Comparison of ENCODE assay signal across 1 cellular context in the genomic region with DNA sequence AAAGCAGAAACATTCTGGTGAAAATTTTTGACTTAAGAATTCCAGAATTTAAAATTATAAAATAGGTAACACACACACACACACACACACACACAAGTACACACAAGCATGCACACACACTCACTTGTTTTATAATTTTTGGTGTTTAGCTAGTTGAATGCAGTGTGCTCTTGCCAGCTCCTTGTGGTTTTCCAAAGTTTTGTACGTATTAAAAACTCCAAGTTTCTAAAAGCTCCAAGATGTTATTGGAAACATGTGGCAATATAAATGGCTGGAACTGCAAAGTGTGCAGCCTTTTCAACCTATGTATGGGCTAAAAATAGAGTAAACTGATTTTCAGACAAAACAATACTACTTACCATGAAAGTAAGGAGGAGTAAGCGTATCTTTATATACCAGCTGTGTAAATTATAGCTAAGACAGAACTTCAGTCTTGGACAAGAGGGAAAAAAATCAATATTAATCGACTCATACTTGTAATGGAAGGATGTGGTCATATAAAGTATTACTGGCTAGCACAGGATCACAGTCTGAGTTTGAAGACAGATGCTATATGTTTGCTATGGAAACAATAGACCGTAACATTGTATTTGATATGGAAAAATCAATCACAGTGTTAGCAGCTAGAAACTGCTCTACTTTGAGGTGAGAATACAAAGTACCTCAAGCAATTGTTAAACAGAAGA.
TF ChIP-seq lines count a peak whose summit lies in the region.

No MANE protein-coding gene starts in this region.

TF ChIP-seq in GM23338, 12 proteins besides CTCF, POLR2A, EP300 and RAD21 (continued from another document):
- TF ChIP-seq, protein P1, sequence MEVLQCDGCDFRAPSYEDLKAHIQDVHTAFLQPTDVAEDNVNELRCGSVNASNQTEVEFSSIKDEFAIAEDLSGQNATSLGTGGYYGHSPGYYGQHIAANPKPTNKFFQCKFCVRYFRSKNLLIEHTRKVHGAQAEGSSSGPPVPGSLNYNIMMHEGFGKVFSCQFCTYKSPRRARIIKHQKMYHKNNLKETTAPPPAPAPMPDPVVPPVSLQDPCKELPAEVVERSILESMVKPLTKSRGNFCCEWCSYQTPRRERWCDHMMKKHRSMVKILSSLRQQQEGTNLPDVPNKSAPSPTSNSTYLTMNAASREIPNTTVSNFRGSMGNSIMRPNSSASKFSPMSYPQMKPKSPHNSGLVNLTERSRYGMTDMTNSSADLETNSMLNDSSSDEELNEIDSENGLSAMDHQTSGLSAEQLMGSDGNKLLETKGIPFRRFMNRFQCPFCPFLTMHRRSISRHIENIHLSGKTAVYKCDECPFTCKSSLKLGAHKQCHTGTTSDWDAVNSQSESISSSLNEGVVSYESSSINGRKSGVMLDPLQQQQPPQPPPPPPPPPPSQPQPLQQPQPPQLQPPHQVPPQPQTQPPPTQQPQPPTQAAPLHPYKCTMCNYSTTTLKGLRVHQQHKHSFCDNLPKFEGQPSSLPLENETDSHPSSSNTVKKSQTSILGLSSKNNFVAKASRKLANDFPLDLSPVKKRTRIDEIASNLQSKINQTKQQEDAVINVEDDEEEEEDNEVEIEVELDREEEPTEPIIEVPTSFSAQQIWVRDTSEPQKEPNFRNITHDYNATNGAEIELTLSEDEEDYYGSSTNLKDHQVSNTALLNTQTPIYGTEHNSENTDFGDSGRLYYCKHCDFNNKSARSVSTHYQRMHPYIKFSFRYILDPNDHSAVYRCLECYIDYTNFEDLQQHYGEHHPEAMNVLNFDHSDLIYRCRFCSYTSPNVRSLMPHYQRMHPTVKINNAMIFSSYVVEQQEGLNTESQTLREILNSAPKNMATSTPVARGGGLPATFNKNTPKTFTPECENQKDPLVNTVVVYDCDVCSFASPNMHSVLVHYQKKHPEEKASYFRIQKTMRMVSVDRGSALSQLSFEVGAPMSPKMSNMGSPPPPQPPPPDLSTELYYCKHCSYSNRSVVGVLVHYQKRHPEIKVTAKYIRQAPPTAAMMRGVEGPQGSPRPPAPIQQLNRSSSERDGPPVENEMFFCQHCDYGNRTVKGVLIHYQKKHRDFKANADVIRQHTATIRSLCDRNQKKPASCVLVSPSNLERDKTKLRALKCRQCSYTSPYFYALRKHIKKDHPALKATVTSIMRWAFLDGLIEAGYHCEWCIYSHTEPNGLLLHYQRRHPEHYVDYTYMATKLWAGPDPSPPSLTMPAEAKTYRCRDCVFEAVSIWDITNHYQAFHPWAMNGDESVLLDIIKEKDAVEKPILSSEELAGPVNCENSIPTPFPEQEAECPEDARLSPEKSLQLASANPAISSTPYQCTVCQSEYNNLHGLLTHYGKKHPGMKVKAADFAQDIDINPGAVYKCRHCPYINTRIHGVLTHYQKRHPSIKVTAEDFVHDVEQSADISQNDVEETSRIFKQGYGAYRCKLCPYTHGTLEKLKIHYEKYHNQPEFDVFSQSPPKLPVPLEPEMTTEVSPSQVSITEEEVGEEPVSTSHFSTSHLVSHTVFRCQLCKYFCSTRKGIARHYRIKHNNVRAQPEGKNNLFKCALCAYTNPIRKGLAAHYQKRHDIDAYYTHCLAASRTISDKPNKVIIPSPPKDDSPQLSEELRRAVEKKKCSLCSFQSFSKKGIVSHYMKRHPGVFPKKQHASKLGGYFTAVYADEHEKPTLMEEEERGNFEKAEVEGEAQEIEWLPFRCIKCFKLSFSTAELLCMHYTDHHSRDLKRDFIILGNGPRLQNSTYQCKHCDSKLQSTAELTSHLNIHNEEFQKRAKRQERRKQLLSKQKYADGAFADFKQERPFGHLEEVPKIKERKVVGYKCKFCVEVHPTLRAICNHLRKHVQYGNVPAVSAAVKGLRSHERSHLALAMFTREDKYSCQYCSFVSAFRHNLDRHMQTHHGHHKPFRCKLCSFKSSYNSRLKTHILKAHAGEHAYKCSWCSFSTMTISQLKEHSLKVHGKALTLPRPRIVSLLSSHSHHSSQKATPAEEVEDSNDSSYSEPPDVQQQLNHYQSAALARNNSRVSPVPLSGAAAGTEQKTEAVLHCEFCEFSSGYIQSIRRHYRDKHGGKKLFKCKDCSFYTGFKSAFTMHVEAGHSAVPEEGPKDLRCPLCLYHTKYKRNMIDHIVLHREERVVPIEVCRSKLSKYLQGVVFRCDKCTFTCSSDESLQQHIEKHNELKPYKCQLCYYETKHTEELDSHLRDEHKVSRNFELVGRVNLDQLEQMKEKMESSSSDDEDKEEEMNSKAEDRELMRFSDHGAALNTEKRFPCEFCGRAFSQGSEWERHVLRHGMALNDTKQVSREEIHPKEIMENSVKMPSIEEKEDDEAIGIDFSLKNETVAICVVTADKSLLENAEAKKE (CRISPR knock-in tag; IDR thresholded peaks at IDR 0.05) = no peak
- TF ChIP-seq ZNF114 (CRISPR knock-in tag; IDR thresholded peaks at IDR 0.05) (no peak), EZH2 (IDR thresholded peaks at IDR 0.05; ENCODE audit: low read depth, unreplicated experiment) (no peak), POLR2AphosphoS5 (IDR thresholded peaks at IDR 0.05; ENCODE audit: low read depth) (no peak), CREB1 (CRISPR knock-in tag; IDR thresholded peaks at IDR 0.05; ENCODE audit: low read depth) (no peak), STAT1 (IDR thresholded peaks at IDR 0.05; ENCODE audit: unreplicated experiment) (no peak), EZH2phosphoT487 (IDR thresholded peaks at IDR 0.05; ENCODE audit: unreplicated experiment) (no peak)
- TF ChIP-seq, protein P2, sequence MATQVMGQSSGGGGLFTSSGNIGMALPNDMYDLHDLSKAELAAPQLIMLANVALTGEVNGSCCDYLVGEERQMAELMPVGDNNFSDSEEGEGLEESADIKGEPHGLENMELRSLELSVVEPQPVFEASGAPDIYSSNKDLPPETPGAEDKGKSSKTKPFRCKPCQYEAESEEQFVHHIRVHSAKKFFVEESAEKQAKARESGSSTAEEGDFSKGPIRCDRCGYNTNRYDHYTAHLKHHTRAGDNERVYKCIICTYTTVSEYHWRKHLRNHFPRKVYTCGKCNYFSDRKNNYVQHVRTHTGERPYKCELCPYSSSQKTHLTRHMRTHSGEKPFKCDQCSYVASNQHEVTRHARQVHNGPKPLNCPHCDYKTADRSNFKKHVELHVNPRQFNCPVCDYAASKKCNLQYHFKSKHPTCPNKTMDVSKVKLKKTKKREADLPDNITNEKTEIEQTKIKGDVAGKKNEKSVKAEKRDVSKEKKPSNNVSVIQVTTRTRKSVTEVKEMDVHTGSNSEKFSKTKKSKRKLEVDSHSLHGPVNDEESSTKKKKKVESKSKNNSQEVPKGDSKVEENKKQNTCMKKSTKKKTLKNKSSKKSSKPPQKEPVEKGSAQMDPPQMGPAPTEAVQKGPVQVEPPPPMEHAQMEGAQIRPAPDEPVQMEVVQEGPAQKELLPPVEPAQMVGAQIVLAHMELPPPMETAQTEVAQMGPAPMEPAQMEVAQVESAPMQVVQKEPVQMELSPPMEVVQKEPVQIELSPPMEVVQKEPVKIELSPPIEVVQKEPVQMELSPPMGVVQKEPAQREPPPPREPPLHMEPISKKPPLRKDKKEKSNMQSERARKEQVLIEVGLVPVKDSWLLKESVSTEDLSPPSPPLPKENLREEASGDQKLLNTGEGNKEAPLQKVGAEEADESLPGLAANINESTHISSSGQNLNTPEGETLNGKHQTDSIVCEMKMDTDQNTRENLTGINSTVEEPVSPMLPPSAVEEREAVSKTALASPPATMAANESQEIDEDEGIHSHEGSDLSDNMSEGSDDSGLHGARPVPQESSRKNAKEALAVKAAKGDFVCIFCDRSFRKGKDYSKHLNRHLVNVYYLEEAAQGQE (IDR thresholded peaks at IDR 0.05; ENCODE audit: unreplicated experiment) = no peak
- TF ChIP-seq, protein P3, sequence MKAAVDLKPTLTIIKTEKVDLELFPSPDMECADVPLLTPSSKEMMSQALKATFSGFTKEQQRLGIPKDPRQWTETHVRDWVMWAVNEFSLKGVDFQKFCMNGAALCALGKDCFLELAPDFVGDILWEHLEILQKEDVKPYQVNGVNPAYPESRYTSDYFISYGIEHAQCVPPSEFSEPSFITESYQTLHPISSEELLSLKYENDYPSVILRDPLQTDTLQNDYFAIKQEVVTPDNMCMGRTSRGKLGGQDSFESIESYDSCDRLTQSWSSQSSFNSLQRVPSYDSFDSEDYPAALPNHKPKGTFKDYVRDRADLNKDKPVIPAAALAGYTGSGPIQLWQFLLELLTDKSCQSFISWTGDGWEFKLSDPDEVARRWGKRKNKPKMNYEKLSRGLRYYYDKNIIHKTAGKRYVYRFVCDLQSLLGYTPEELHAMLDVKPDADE (IDR thresholded peaks at IDR 0.05) = no peak
